8 cellular contexts compared by ENCODE assay signal in the genomic region with DNA sequence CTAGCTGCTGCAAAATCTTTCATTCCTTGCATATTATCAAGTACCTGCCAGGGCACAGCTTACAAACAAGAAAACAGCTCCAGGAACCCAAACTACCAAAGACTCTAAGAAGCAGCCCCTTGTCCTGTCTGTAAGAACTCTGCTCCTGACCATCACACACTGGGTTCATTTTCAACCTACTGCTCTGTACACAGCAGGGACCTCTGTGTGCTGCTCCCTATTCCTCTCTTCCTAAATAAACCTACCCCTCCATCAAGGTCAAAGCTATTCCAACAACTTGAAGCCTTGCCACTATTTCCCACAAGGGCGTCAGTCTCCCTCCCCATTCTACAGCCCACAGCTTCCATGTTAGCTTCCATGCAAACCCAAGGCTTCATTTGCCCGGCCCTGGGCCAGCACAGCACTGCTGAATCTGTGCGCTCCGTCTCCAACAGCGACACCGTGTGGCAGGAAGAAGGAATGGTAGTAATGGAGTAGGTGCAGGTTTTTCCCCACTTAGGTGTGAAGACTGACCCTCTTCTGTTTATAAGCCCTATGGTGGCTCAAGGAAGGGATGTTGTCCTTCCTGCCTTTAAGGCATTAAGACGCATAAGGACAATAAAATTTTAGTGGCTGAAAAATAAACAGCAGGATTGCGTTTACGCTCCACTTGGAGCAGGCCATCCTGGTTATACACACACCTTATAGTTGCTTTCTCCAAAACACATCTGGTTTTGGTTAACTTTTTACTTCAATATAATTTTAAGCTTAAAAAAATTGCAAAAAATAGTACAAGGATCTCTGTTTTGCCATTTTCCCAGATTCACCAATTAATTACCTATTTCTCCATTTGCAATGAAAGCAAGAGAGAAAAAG.
DNase-seq lines count a peak whose midpoint lies in the region; ATAC-seq and TF ChIP-seq lines count a peak whose summit lies in the region.

No MANE protein-coding gene starts in this region.

- peak; percentile 75 for DNase-seq in CD14-positive monocyte (ENCODE audit: low spot score)
- peak; percentile 86 for DNase-seq in NB4 (ENCODE audit: low read depth)
- peak; percentile 52 for DNase-seq in WERI-Rb-1
- peak in 1 of 2 donors; percentile 75 for DNase-seq in foreskin fibroblast
- peak; percentile 84 for DNase-seq in osteocyte (ENCODE audit: extremely low spot score, unreplicated experiment)

- no peaks in the 10 kb centered on the region for H3K9me3 ChIP-seq in WERI-Rb-1 (ENCODE audit: severe bottlenecking)

- TF ChIP-seq CTCF in CD14-positive monocyte (IDR thresholded peaks at IDR 0.05), result peak; percentile 94
- TF ChIP-seq CTCF in NB4 (IDR thresholded peaks at IDR 0.05; ENCODE audit: low read depth, low read length), result peak; percentile 94
- peak; percentile 91 for TF ChIP-seq CTCF in WERI-Rb-1 (IDR thresholded peaks at IDR 0.05; ENCODE audit: low read depth, low read length)
- TF ChIP-seq CTCF in foreskin fibroblast (IDR thresholded peaks at IDR 0.05; ENCODE audit: low read depth, low read length), result peak; percentile 71
- TF ChIP-seq CTCF in osteocyte (IDR thresholded peaks at IDR 0.05), result peak; percentile 72

- peak; percentile 64 for ATAC-seq in GM18907 (IDR thresholded peaks at IDR 0.05; ENCODE audit: unreplicated experiment)
- ATAC-seq in HG03521 (IDR thresholded peaks at IDR 0.05; ENCODE audit: unreplicated experiment), result no peak
- ATAC-seq in HG02973 (IDR thresholded peaks at IDR 0.05; ENCODE audit: unreplicated experiment), result no peak

- no peaks in the 10 kb centered on the region for H3K36me3 ChIP-seq in WERI-Rb-1

- peak overlapping the region in 3 of 7 donors; percentile 53 to 92 (median 86) for H3K27ac Mint-ChIP-seq in CD14-positive monocyte
- H3K27ac Mint-ChIP-seq in osteocyte (ENCODE audit: unreplicated experiment), result no peak overlapping the region

- no peak overlapping the region for H3K4me3 Mint-ChIP-seq in CD14-positive monocyte
- no peak overlapping the region for H3K4me3 Mint-ChIP-seq in osteocyte (ENCODE audit: unreplicated experiment)

- H3K4me3 ChIP-seq in NB4 (ENCODE audit: low read depth, low read length) (no peak overlapping the region), WERI-Rb-1 (ENCODE audit: low read depth, low read length) (no peak overlapping the region), foreskin fibroblast (ENCODE audit: low read depth in 1 of 2, low read length in 2 of 2) (no peak overlapping the region)

- H3K9me3 Mint-ChIP-seq in CD14-positive monocyte (peaks cover 22 to 32% (median 25%) of the 10 kb centered on the region in 7 donors), osteocyte (ENCODE audit: unreplicated experiment) (peaks cover 19% of the 10 kb centered on the region)

- intact Hi-C loops in CD14-positive monocyte (cut with micrococcal nuclease), result loop anchor here (2.0 to 10.0 kb wide), 5 partner anchors 78 to 541 kb away; a partner anchor contains a TSS

- H3K27me3 ChIP-seq in WERI-Rb-1 (ENCODE audit: insufficient read depth, low read depth, severe bottlenecking), result peaks cover 86% of the 10 kb centered on the region

- peaks cover 2 to 9% (median 7%) of the 10 kb centered on the region in 3 donors for H3K27me3 Mint-ChIP-seq in CD14-positive monocyte (ENCODE audit: low read depth in 3 of 3)
- peaks cover 33% of the 10 kb centered on the region for H3K27me3 Mint-ChIP-seq in osteocyte (ENCODE audit: unreplicated experiment)

- no peak for TF ChIP-seq POLR2A in NB4 (IDR thresholded peaks at IDR 0.05; ENCODE audit: extremely low read depth, insufficient read length)

- H3K36me3 Mint-ChIP-seq in CD14-positive monocyte (peaks cover 6 to 11% of the 10 kb centered on the region in 2 donors), osteocyte (ENCODE audit: unreplicated experiment) (peaks cover 5% of the 10 kb centered on the region)

- no peak overlapping the region for H3K27ac ChIP-seq in WERI-Rb-1

- peaks cover 33% of the 10 kb centered on the region for H3K4me1 Mint-ChIP-seq in CD14-positive monocyte
- peaks cover 5% of the 10 kb centered on the region for H3K4me1 Mint-ChIP-seq in osteocyte (ENCODE audit: unreplicated experiment)
